ENCODE assay signal across 18 cellular contexts in genomic region chr2:217099561-217099960, GRCh38.
DNase-seq lines count a peak whose midpoint lies in the region; ATAC-seq and TF ChIP-seq lines count a peak whose summit lies in the region.
"Had no signal": no experiment of that assay in that cellular context is flagged by ENCODE, and none has a peak within 500 bp of the region (broad histone marks: within the 10 kb centered on the region; RNA-seq: fewer than 3 reads in every experiment).

No MANE protein-coding gene starts in this region.

- H3K9me3 ChIP-seq in esophagus muscularis mucosa, result no peaks in the 10 kb centered on the region
- H3K9me3 ChIP-seq in suprapubic skin, result no peaks in the 10 kb centered on the region

- H3K27ac ChIP-seq in esophagus muscularis mucosa (replicated peaks in 1 of 4) (no peak overlapping the region), suprapubic skin (no peak overlapping the region)
- H3K27ac ChIP-seq: WERI-Rb-1 had no signal

- ATAC-seq in Right ventricle myocardium inferior (peak; percentile 94), GM19452 (IDR thresholded peaks at IDR 0.05; ENCODE audit: unreplicated experiment) (no peak)
- ATAC-seq: CD8-positive, alpha-beta T cell; HCT116 had no signal

- no peak for TF ChIP-seq EP300 in esophagus muscularis mucosa (IDR thresholded peaks at IDR 0.05)
- TF ChIP-seq EP300 in suprapubic skin (IDR thresholded peaks at IDR 0.05), result no peak

- intact Hi-C loops in Right ventricle myocardium inferior (cut with DNase I), result no loop called here
- intact Hi-C loops in cardiac septum (cut with DNase I), result no loop called here
- intact Hi-C loops in esophagus muscularis mucosa (cut with DNase I), result no loop called here

- H3K4me3 ChIP-seq in esophagus muscularis mucosa (no peak overlapping the region), suprapubic skin (no peak overlapping the region)

- DNase-seq in Right ventricle myocardium inferior (ENCODE audit: missing footprints) (no peak), cardiac septum (ENCODE audit: low spot score) (no peak), esophagus muscularis mucosa (ENCODE audit: extremely low spot score) (peak; percentile 74), hepatic stellate cell (ENCODE audit: low spot score) (peak; percentile 44), GM20000 (ENCODE audit: low spot score) (no peak), NAMALWA (ENCODE audit: low spot score) (no peak), suprapubic skin (ENCODE audit: low spot score in 2 of 2) (no peak)
- DNase-seq: CD8-positive, alpha-beta T cell; cerebellar nuclear complex; DND-41; immature natural killer cell; NCI-H1436; NCI-H510A; SIG-M5; stimulated activated naive CD4-positive, alpha-beta T cell treated with Interleukin-2 at 50 U/mL for 16 hours; WERI-Rb-1 had no signal

- H3K4me1 ChIP-seq in esophagus muscularis mucosa (no peaks in the 10 kb centered on the region), suprapubic skin (no peaks in the 10 kb centered on the region)

- TF ChIP-seq POLR2A in esophagus muscularis mucosa (IDR thresholded peaks at IDR 0.05; ENCODE audit: low read depth) (no peak), suprapubic skin (IDR thresholded peaks at IDR 0.05) (no peak)

- no peak for TF ChIP-seq CTCF in esophagus muscularis mucosa (IDR thresholded peaks at IDR 0.05)
- TF ChIP-seq CTCF in GM20000 (IDR thresholded peaks at IDR 0.05; ENCODE audit: extremely low read depth, missing control alignments), result no peak
- TF ChIP-seq CTCF in suprapubic skin (IDR thresholded peaks at IDR 0.05), result no peak

- H3K27me3 ChIP-seq in esophagus muscularis mucosa (no peaks in the 10 kb centered on the region), suprapubic skin (no peaks in the 10 kb centered on the region)

- H3K36me3 ChIP-seq in esophagus muscularis mucosa, result no peaks in the 10 kb centered on the region
- H3K36me3 ChIP-seq in suprapubic skin, result no peaks in the 10 kb centered on the region
- H3K36me3 ChIP-seq: WERI-Rb-1 had no signal

Comparison
In these comparisons a context has a peak if more than half of its experiments do, and no peak if none do; other contexts are left out.
1. DNase-seq: peak in esophagus muscularis mucosa (single experiment) and hepatic stellate cell (single experiment); none in Right ventricle myocardium inferior (single experiment), cardiac septum (single experiment), GM20000 (single experiment), NAMALWA (single experiment) and suprapubic skin (0 of 2).